1 cellular context compared by ENCODE assay signal in genomic region chr6:74075323-74075722, GRCh38.
TF ChIP-seq lines count a peak whose summit lies in the region.

No MANE protein-coding gene starts in this region.

TF ChIP-seq in H1, 55 proteins besides CTCF, POLR2A, EP300 and RAD21 (continued from another document):
- TF ChIP-seq TCF12 (IDR thresholded peaks at IDR 0.05; ENCODE audit: low read depth, low read length) = no peak
- TF ChIP-seq TAF7 (optimal IDR thresholded peaks at IDR 0.05; ENCODE audit: borderline replicate concordance, low read depth, low read length) = no peak
- no peak for TF ChIP-seq POU5F1 (IDR thresholded peaks at IDR 0.05; ENCODE audit: low read depth, low read length)
- TF ChIP-seq SIX5 (IDR thresholded peaks at IDR 0.05; ENCODE audit: low read depth, low read length) = no peak
- TF ChIP-seq MAX (IDR thresholded peaks at IDR 0.05) = no peak
- no peak for TF ChIP-seq SUZ12 (IDR thresholded peaks at IDR 0.05; ENCODE audit: low read length)
- TF ChIP-seq JUN (IDR thresholded peaks at IDR 0.05; ENCODE audit: low read depth, low read length) = no peak
- TF ChIP-seq NANOG (IDR thresholded peaks at IDR 0.05; ENCODE audit: insufficient read depth, low read depth, low read length, poor library complexity, severe bottlenecking) = no peak
- no peak for TF ChIP-seq BRCA1 (IDR thresholded peaks at IDR 0.05; ENCODE audit: low read depth, low read length)
